In genomic region chr3:160038862-160039562, GRCh38 we compare ENCODE assay signal across 8 cellular contexts. TPM values are rescaled to one million over a fixed set of nuclear protein-coding genes. Genes with fewer than 3 reads are reported as not detected.
DNase-seq lines count a peak whose midpoint lies in the region; ATAC-seq and TF ChIP-seq lines count a peak whose summit lies in the region.

No MANE protein-coding gene starts in this region.

- TF ChIP-seq CTCF in cardiac muscle cell (IDR thresholded peaks at IDR 0.05; ENCODE audit: low read depth, low read length) (no peak), RWPE2 (IDR thresholded peaks at IDR 0.05; ENCODE audit: poor library complexity, severe bottlenecking) (no peak), gastroesophageal sphincter (IDR thresholded peaks at IDR 0.05) (no peak)

- H3K4me1 ChIP-seq in cardiac muscle cell (ENCODE audit: low read depth) (no peaks in the 10 kb centered on the region), RWPE2 (ENCODE audit: insufficient read depth, poor library complexity, severe bottlenecking) (no peaks in the 10 kb centered on the region), gastroesophageal sphincter (peaks cover 0 to 9% (median 5%) of the 10 kb centered on the region in 3 donors)

- H3K9me3 ChIP-seq in cardiac muscle cell (ENCODE audit: low read depth) (no peaks in the 10 kb centered on the region), RWPE2 (ENCODE audit: severe bottlenecking) (no peaks in the 10 kb centered on the region), gastroesophageal sphincter (no peaks in the 10 kb centered on the region)

- TF ChIP-seq EP300 in gastroesophageal sphincter (IDR thresholded peaks at IDR 0.05) = no peak

- H3K4me3 ChIP-seq in cardiac muscle cell = peak overlapping the region; percentile 41
- no peak overlapping the region for H3K4me3 ChIP-seq in RWPE2 (ENCODE audit: severe bottlenecking)
- H3K4me3 ChIP-seq in gastroesophageal sphincter = peak overlapping the region in 1 of 2 donors; percentile 42
- peak overlapping the region; percentile 34 for H3K4me3 ChIP-seq in skeletal muscle cell (ENCODE audit: low read depth, low read length)

- no peak for TF ChIP-seq POLR2A in gastroesophageal sphincter (IDR thresholded peaks at IDR 0.05)

- no peaks in the 10 kb centered on the region for H3K36me3 ChIP-seq in cardiac muscle cell
- H3K36me3 ChIP-seq in RWPE2 (ENCODE audit: low read depth) = no peaks in the 10 kb centered on the region
- H3K36me3 ChIP-seq in gastroesophageal sphincter = no peaks in the 10 kb centered on the region

- WGBS in gastroesophageal sphincter (ENCODE audit: low coverage in 1 of 2), 2 donors = 0% methylated on average over 1 of the region's 36 CpGs; no CpG with 5 or more reads in 1 of the 2 donors

- H3K27me3 ChIP-seq in cardiac muscle cell (peaks cover 42% of the 10 kb centered on the region), RWPE2 (ENCODE audit: insufficient read depth, poor library complexity, severe bottlenecking) (peaks cover 6% of the 10 kb centered on the region), gastroesophageal sphincter (peaks cover 25% of the 10 kb centered on the region)

- intact Hi-C loops in cardiac septum (cut with DNase I) = loop anchor here (10.0 kb wide), 1 partner anchor 96 kb away; no protein-coding TSS in a partner anchor

- ATAC-seq in RWPE2 (ENCODE audit: low read depth) (peak; percentile 31; the same call in 2 of the 3 replicates), gastroesophageal sphincter (peak; percentile 32), GM21390 (IDR thresholded peaks at IDR 0.05; ENCODE audit: unreplicated experiment) (no peak), GM19351 (IDR thresholded peaks at IDR 0.05; ENCODE audit: unreplicated experiment) (no peak)

- H3K27ac ChIP-seq in cardiac muscle cell (no peak overlapping the region), RWPE2 (ENCODE audit: poor library complexity, severe bottlenecking) (no peak overlapping the region), gastroesophageal sphincter (no peak overlapping the region)

- DNase-seq in cardiac muscle cell (ENCODE audit: low read depth in 1 of 2, low spot score in 1 of 2) (peak; percentile 27 to 66), cardiac septum (ENCODE audit: low spot score) (no peak), RWPE2 (ENCODE audit: low spot score) (no peak), skeletal muscle cell (ENCODE audit: low read depth) (no peak), EL (no peak)

RNA-seq across cellular contexts. Expression of gene IL12A, which starts 50.4 kb away (rescaled TPM):
- total RNA-seq in cardiac muscle cell = 0.09 TPM in 1 of 2 replicates, not detected in the other
- not detected in 2 replicates for polyA plus RNA-seq in cardiac muscle cell
- 0.51 TPM for total RNA-seq in cardiac septum
- total RNA-seq in gastroesophageal sphincter = 1 to 10 TPM in 1 of 4 donors, under 1 TPM in 2, not detected in 1; 0.32 to 3.3 (median 0.85) TPM

Comparison
In these comparisons a context has a peak if more than half of its experiments do, and no peak if none do; other contexts are left out.
1. DNase-seq: peak in cardiac muscle cell (2 of 2); none in cardiac septum (single experiment), RWPE2 (single experiment), skeletal muscle cell (single experiment) and EL (single experiment).
2. ATAC-seq: peak in RWPE2 (single experiment) and gastroesophageal sphincter (single experiment); none in GM21390 (single experiment) and GM19351 (single experiment).